In the genomic region with DNA sequence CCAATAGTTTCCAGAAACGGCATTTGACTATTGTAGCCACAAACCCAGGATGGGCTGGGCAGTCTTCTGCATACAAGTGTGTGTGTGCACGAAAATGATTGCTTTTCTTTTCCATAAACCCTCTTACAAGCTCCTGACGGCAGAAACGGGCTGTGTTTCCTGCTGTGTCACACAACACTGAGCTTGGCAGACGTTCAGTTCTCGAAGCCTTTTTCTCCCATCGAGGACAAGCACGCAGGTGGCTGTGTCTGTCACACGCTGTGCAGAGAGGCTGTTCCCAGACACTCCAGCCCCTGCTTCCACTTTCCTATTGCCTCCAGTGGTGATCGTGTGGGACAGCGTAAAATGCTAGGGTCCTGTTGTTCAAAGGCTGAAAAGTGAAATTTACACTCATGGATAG, we compare ENCODE assay signal across 12 cellular contexts. TPM values are rescaled to one million over a fixed set of nuclear protein-coding genes. Genes with fewer than 3 reads are reported as not detected.
DNase-seq lines count a peak whose midpoint lies in the region; ATAC-seq and TF ChIP-seq lines count a peak whose summit lies in the region.
"Had no signal": no experiment of that assay in that cellular context is flagged by ENCODE, and none has a peak within 500 bp of the region (broad histone marks: within the 10 kb centered on the region; RNA-seq: fewer than 3 reads in every experiment).

No MANE protein-coding gene starts in this region.

- TF ChIP-seq EP300 in sigmoid colon (IDR thresholded peaks at IDR 0.05) = no peak

- CTCF ChIA-PET in IMR-90 (lab: Yijun Ruan, JAX) = no interaction called here

- peak overlapping the region; percentile 67 for H2AFZ ChIP-seq in IMR-90 (replicated peaks; ENCODE audit: low read length, poor library complexity)
- H2AFZ ChIP-seq: neural progenitor cell had no signal

- no peak overlapping the region for H3K23ac ChIP-seq in IMR-90 (ENCODE audit: low read depth, low read length)

- H3K4me1 ChIP-seq in IMR-90 (ENCODE audit: control insufficient read depth, insufficient read depth, low read length) = no peaks in the 10 kb centered on the region
- no peaks in the 10 kb centered on the region for H3K4me1 ChIP-seq in sigmoid colon
- H3K4me1 ChIP-seq: neural progenitor cell had no signal

- H3K14ac ChIP-seq in IMR-90 (replicated peaks; ENCODE audit: low read depth, low read length) = no peak overlapping the region

- TF ChIP-seq CTCF in IMR-90 (conservative IDR thresholded peaks at IDR 0.05; ENCODE audit: low read depth, low read length) (no peak), sigmoid colon (IDR thresholded peaks at IDR 0.05) (no peak)

- no TSS peak for BruUV-seq in IMR-90 (replicated peaks; lab: Mats Ljungman, UMichigan)

- ATAC-seq in IMR-90 (ENCODE audit: low read depth) = 0 out of 2 replicates have a peak, but pooled peaks have one; percentile 21
- ATAC-seq in HG02798 (IDR thresholded peaks at IDR 0.05; ENCODE audit: poor library complexity, unreplicated experiment) = no peak
- ATAC-seq in HG02571 (IDR thresholded peaks at IDR 0.05; ENCODE audit: unreplicated experiment) = no peak
- no peak for ATAC-seq in left colon

- H3K4me3 ChIP-seq in IMR-90 (ENCODE audit: insufficient read depth, low read depth, low read length) = peak overlapping the region; percentile 13; the same call in 1 of the 2 replicates
- H3K4me3 ChIP-seq in sigmoid colon = no peak overlapping the region
- H3K4me3 ChIP-seq: neural progenitor cell had no signal

- H2BK5ac ChIP-seq in IMR-90 (ENCODE audit: low read depth, low read length, poor library complexity, severe bottlenecking) = no peak overlapping the region

- H3K9me1 ChIP-seq in IMR-90 (ENCODE audit: insufficient read depth, low read length) = no peaks in the 10 kb centered on the region

- no peaks in the 10 kb centered on the region for H3K79me1 ChIP-seq in IMR-90 (ENCODE audit: low read depth in 1 of 2, low read length in 2 of 2)

- no peak overlapping the region for H4K5ac ChIP-seq in IMR-90 (ENCODE audit: low read depth, low read length)

- H2AK5ac ChIP-seq in IMR-90 (ENCODE audit: low read depth, low read length) = no peak overlapping the region

- H3K18ac ChIP-seq in IMR-90 (ENCODE audit: low read depth, low read length) = no peak overlapping the region

- H3K36me3 ChIP-seq in IMR-90 (ENCODE audit: control insufficient read depth, insufficient read depth, low read length) (no peaks in the 10 kb centered on the region), sigmoid colon (no peaks in the 10 kb centered on the region)
- H3K36me3 ChIP-seq: neural progenitor cell had no signal

- dilution Hi-C loops in IMR-90 (cut with HindIII; ENCODE audit: low sequenced_read_pairs, unreplicated experiment) = no loop called here

- H4K8ac ChIP-seq in IMR-90 (ENCODE audit: low read depth in 2 of 2, low read length in 2 of 2) = no peak overlapping the region

- H2BK20ac ChIP-seq in IMR-90 (ENCODE audit: low read depth, low read length) = no peak overlapping the region

- WGBS in IMR-90 (ENCODE audit: extremely low coverage in 2 of 2, insufficient read length in 1 of 2), 2 experiments = 6% methylated on average over 3 of the region's 11 CpGs; no CpG with 5 or more reads in 1 of the 2 experiments
- WGBS in sigmoid colon, 2 donors = 36 to 46% methylated on average over 11 of the region's 11 CpGs

- no peak overlapping the region for H4K91ac ChIP-seq in IMR-90 (ENCODE audit: insufficient read depth, low read depth, low read length)

- peak; percentile 9 for DNase-seq in AG20443 (ENCODE audit: low spot score)
- DNase-seq in IMR-90 = peak; percentile 7
- peak; percentile 15 for DNase-seq in NCI-H524 treated with DMSO at 0.1 percent for 48 hours (lab: John Stamatoyannopoulos, UW)
- DNase-seq in cerebellum (ENCODE audit: low spot score) = peak; percentile 28
- no peak for DNase-seq in sigmoid colon
- DNase-seq in left colon = no peak
- DNase-seq: CD8-positive, alpha-beta memory T cell; immature natural killer cell; stimulated activated CD4-positive, alpha-beta T cell treated with anti-CD3 and anti-CD28 coated beads, Interleukin-2, amount 100 ng/mL, for 24 hours had no signal

- H4K20me1 ChIP-seq in IMR-90 (ENCODE audit: insufficient read depth, low read length) = no peaks in the 10 kb centered on the region

- H3K27me3 ChIP-seq in IMR-90 (ENCODE audit: control insufficient read depth, insufficient read depth, low read length) (peaks cover 2% of the 10 kb centered on the region; the same call in 1 of the 2 replicates), sigmoid colon (peaks cover 0 to 36% (median 17%) of the 10 kb centered on the region in 3 donors)
- H3K27me3 ChIP-seq: neural progenitor cell had no signal

- H3K9ac ChIP-seq in IMR-90 (ENCODE audit: low read depth, low read length) = no peak overlapping the region
- H3K9ac ChIP-seq: neural progenitor cell had no signal

- no peak overlapping the region for H2BK15ac ChIP-seq in IMR-90 (ENCODE audit: low read depth, low read length)

- H3K9me3 ChIP-seq in IMR-90 (ENCODE audit: control insufficient read depth, insufficient read depth, low read length) (peaks cover under 1% of the 10 kb centered on the region; the same call in 1 of the 2 replicates), sigmoid colon (no peaks in the 10 kb centered on the region)

- H2BK120ac ChIP-seq in IMR-90 (ENCODE audit: low read depth, low read length) = no peak overlapping the region

- H3K27ac ChIP-seq in IMR-90 (ENCODE audit: insufficient read depth, low read length) (no peak overlapping the region), sigmoid colon (no peak overlapping the region)
- H3K27ac ChIP-seq: neural progenitor cell had no signal

- in situ Hi-C loops in IMR-90 (cut with MboI; ENCODE audit: low sequenced_read_pairs) = loop anchor here (25.0 kb wide), 1 partner anchor 465 kb away; no protein-coding TSS in a partner anchor

- TF ChIP-seq RAD21 in IMR-90 (IDR thresholded peaks at IDR 0.05; ENCODE audit: low read length) = no peak

- H3K4me2 ChIP-seq in IMR-90 (ENCODE audit: low read depth, low read length) = peak overlapping the region; percentile 64; the same call in 1 of the 2 replicates
- H3K4me2 ChIP-seq: neural progenitor cell had no signal

- H3K4ac ChIP-seq in IMR-90 (ENCODE audit: low read depth, low read length) = no peak overlapping the region

- H2AK9ac ChIP-seq in IMR-90 (replicated peaks; ENCODE audit: low read depth, low read length, poor library complexity) = no peak overlapping the region

- TF ChIP-seq POLR2A in IMR-90 (IDR thresholded peaks at IDR 0.05; ENCODE audit: low read depth, low read length) (no peak), sigmoid colon (IDR thresholded peaks at IDR 0.05) (no peak)

- intact Hi-C loops in IMR-90 (cut with micrococcal nuclease) = no loop called here
- intact Hi-C loops in sigmoid colon (cut with DNase I) = no loop called here
- intact Hi-C loops in left colon (cut with DNase I, micrococcal nuclease) = no loop called here

- H3K56ac ChIP-seq in IMR-90 (ENCODE audit: extremely low read depth, insufficient read depth, low read length) = no peak overlapping the region

- POLR2A ChIA-PET in IMR-90 (lab: Charles Lee; ENCODE audit: unreplicated experiment) = no interaction called here

TF ChIP-seq in IMR-90, 13 proteins besides CTCF, POLR2A, EP300 and RAD21:
- TF ChIP-seq, protein P1, sequence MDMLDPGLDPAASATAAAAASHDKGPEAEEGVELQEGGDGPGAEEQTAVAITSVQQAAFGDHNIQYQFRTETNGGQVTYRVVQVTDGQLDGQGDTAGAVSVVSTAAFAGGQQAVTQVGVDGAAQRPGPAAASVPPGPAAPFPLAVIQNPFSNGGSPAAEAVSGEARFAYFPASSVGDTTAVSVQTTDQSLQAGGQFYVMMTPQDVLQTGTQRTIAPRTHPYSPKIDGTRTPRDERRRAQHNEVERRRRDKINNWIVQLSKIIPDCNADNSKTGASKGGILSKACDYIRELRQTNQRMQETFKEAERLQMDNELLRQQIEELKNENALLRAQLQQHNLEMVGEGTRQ (IDR thresholded peaks at IDR 0.05; ENCODE audit: low read depth, low read length) = no peak
- TF ChIP-seq CHD1 (IDR thresholded peaks at IDR 0.05; ENCODE audit: low read depth, low read length) = no peak
- no peak for TF ChIP-seq RFX5 (IDR thresholded peaks at IDR 0.05; ENCODE audit: low read depth, low read length)
- TF ChIP-seq NFE2L2 (IDR thresholded peaks at IDR 0.05; ENCODE audit: low read depth, low read length) = no peak
- TF ChIP-seq MXI1 (IDR thresholded peaks at IDR 0.05; ENCODE audit: borderline replicate concordance, low read depth, low read length) = no peak
- TF ChIP-seq RCOR1 (IDR thresholded peaks at IDR 0.05; ENCODE audit: insufficient replicate concordance, low read length) = no peak
- TF ChIP-seq CEBPB (IDR thresholded peaks at IDR 0.05; ENCODE audit: low read depth, low read length) = no peak
- no peak for TF ChIP-seq FOS (IDR thresholded peaks at IDR 0.05; ENCODE audit: low read depth, low read length)
- TF ChIP-seq MAZ (IDR thresholded peaks at IDR 0.05; ENCODE audit: borderline replicate concordance, low read depth, low read length) = no peak
- no peak for TF ChIP-seq MAFK (IDR thresholded peaks at IDR 0.05; ENCODE audit: low read depth, low read length)
- TF ChIP-seq, protein P2, sequence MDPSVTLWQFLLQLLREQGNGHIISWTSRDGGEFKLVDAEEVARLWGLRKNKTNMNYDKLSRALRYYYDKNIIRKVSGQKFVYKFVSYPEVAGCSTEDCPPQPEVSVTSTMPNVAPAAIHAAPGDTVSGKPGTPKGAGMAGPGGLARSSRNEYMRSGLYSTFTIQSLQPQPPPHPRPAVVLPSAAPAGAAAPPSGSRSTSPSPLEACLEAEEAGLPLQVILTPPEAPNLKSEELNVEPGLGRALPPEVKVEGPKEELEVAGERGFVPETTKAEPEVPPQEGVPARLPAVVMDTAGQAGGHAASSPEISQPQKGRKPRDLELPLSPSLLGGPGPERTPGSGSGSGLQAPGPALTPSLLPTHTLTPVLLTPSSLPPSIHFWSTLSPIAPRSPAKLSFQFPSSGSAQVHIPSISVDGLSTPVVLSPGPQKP (IDR thresholded peaks at IDR 0.05; ENCODE audit: borderline replicate concordance, low read depth, low read length) = no peak
- TF ChIP-seq SMC3 (IDR thresholded peaks at IDR 0.05; ENCODE audit: low read depth, low read length) = no peak
- TF ChIP-seq BHLHE40 (IDR thresholded peaks at IDR 0.05; ENCODE audit: low read depth, low read length) = no peak

RNA-seq across cellular contexts. Expression of a gene that starts 32.1 kb away (rescaled TPM):
- total RNA-seq in IMR-90 (2012; rRNA removed) (8.1 and 9.4 TPM in 2 replicates), cerebellum (17.4 TPM), sigmoid colon (10 to 100 TPM in 3 of 4 donors, 1 to 10 TPM in 1; 8.9 to 12.5 (median 10.3) TPM), left colon (10 to 100 TPM in 1 of 2 donors, 1 to 10 TPM in 1; 9.0 to 10.7 TPM)
- polyA plus RNA-seq in IMR-90 (2012; rRNA removed) (2.0 and 2.8 TPM in 2 replicates), sigmoid colon (1 to 10 TPM; 1.8 to 4.2 (median 2.5) TPM)
- 0.29 and 0.35 TPM in 2 replicates for polyA plus RNA-seq in IMR-90 (2012; cell fraction: cytosol; rRNA removed)
- polyA plus RNA-seq in IMR-90 (2012; cell fraction: nucleus; rRNA removed; ENCODE audit: low replicate concordance) = 0.87 and 9.0 TPM in 2 replicates

Comparison
In these comparisons a context has a peak if more than half of its experiments do, and no peak if none do; other contexts are left out.
1. DNase-seq: peak in AG20443 (single experiment), IMR-90 (single experiment), NCI-H524 treated with DMSO at 0.1 percent for 48 hours (single experiment) and cerebellum (single experiment); none in sigmoid colon (single experiment) and left colon (0 of 2).